In the genomic region with DNA sequence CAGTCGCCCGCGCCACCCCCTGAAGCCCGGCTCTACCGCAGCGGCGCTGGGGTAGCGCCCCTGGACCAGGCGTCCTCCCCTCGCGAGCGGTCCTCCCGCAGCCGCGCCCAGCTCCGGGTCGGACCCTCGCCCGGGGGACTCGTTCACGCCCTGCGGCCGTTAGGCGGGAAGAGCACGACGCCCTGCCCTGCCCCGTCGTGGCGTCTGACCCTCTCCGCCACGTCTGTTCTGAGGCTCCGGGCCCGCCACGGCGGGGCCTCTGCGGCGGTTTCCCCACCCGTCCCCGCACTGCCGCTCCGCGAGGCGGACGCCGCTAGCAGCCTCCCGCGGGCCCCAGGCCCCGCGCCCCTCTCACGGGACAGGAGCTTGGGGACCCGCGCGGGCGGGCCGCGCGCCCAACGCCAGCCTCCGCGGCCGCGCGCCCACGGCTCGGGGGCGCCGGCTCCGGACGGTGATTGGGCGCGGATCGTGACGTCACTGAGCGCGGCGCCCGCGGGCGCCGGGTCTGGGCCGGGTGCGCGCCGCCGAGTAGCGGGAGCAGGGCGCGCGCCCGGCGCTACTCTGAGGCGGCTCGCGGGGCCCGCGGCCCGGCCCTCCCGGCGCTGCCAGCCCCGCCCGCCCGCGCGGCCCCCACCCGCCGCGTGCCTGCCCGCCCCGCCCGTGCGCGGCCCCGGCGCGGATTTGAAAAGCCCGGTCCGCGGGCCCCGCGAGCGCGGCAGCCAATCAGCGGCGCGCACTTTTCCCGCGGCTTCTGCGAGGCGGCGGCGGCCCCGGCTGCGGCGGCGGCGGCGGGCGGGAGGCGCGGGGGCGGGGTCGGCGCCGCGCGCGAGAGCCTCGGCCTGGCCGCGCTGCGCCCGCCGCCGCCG, we compare ENCODE assay signal across 8 cellular contexts. TPM values are rescaled to one million over a fixed set of nuclear protein-coding genes. Genes with fewer than 3 reads are reported as not detected.
DNase-seq lines count a peak whose midpoint lies in the region; ATAC-seq and TF ChIP-seq lines count a peak whose summit lies in the region.

NSD2 (plus strand) TSS at position 816 of the 866 bp plus-strand sequence. CDS start 29,262 bp downstream, outside the sequence.

- H3K4me1 ChIP-seq in ectodermal cell (ENCODE audit: control insufficient read depth, insufficient read depth, low read length) (peaks cover 19% of the 10 kb centered on the region), lung (ENCODE audit: control insufficient read depth in 2 of 2, insufficient read depth in 2 of 2, low read length in 2 of 2) (peaks cover 1 to 2% of the 10 kb centered on the region in 2 donors)

- POLR2A ChIA-PET in activated CD8-positive, alpha-beta T cell treated with anti-CD3 and anti-CD28 coated beads for 36 hours (lab: Charles Lee) = interaction anchor here (0.9 to 3.7 kb wide), 12 partner anchors 11 to 171 kb away, joined by 3 to 49 read pairs (median 5); partner anchors contain the start of genes LETM1, TACC3 and TMEM129

- peak within 1 kb of the TSS; percentile 99 for H3K4me3 Mint-ChIP-seq in activated CD8-positive, alpha-beta T cell treated with anti-CD3 and anti-CD28 coated beads for 36 hours

- WGBS in ectodermal cell, 2 experiments = 0% methylated on average over 155 of the region's 155 CpGs
- 0 to 1% methylated on average over 94 to 155 of the region's 155 CpGs for WGBS in lung, 2 donors

- peak within 1 kb of the TSS; percentile 99 for H3K27ac Mint-ChIP-seq in activated CD8-positive, alpha-beta T cell treated with anti-CD3 and anti-CD28 coated beads for 36 hours

- H3K27me3 ChIP-seq in ectodermal cell (ENCODE audit: control insufficient read depth, insufficient read depth, low read length, poor library complexity, severe bottlenecking) (peaks cover 35% of the 10 kb centered on the region), lung (ENCODE audit: control insufficient read depth, insufficient read depth) (no peaks in the 10 kb centered on the region)

- no peaks in the 10 kb centered on the region for H3K9me3 Mint-ChIP-seq in activated CD8-positive, alpha-beta T cell treated with anti-CD3 and anti-CD28 coated beads for 36 hours

- intact Hi-C loops in activated CD8-positive, alpha-beta T cell treated with anti-CD3 and anti-CD28 coated beads for 36 hours (cut with micrococcal nuclease) = no loop called here

- ATAC-seq in GM19438 (IDR thresholded peaks at IDR 0.05; ENCODE audit: low read depth, unreplicated experiment) = peak; percentile 43
- peak; percentile 54 for ATAC-seq in HG03565 (IDR thresholded peaks at IDR 0.05; ENCODE audit: unreplicated experiment)
- peak; percentile 71 for ATAC-seq in activated CD8-positive, alpha-beta T cell treated with anti-CD3 and anti-CD28 coated beads for 36 hours
- peak; percentile 85 for ATAC-seq in lung (ENCODE audit: insufficient read depth, low FRiP score)

- H3K4me1 Mint-ChIP-seq in activated CD8-positive, alpha-beta T cell treated with anti-CD3 and anti-CD28 coated beads for 36 hours (ENCODE audit: low read depth) = peaks cover 35% of the 10 kb centered on the region

- CTCF ChIA-PET in activated CD8-positive, alpha-beta T cell treated with anti-CD3 and anti-CD28 coated beads for 36 hours (lab: Charles Lee) = interaction anchor here (1.7 kb wide), 2 partner anchors 14 to 29 kb away, joined by 5 to 9 read pairs; partner anchors contain the start of gene LETM1

- H3K36me3 ChIP-seq in ectodermal cell (ENCODE audit: control insufficient read depth, insufficient read depth, low read length) (no peaks in the 10 kb centered on the region), lung (ENCODE audit: control insufficient read depth in 2 of 2, insufficient read depth in 2 of 2, low read length in 2 of 2) (no peaks in the 10 kb centered on the region)

- H3K4me3 ChIP-seq in ectodermal cell (ENCODE audit: insufficient read depth, low read depth, low read length) (peak within 1 kb of the TSS; percentile 96), lung (peak within 1 kb of the TSS; percentile 88)

- peak; percentile 96 for DNase-seq in CD1c-positive myeloid dendritic cell (ENCODE audit: extremely low spot score)
- peak; percentile 46 for DNase-seq in NCI-H82 treated with DMSO at 0.1 percent for 48 hours (lab: John Stamatoyannopoulos, UW; ENCODE audit: unreplicated experiment)
- DNase-seq in activated CD8-positive, alpha-beta T cell treated with anti-CD3 and anti-CD28 coated beads for 36 hours = peak; percentile 90
- peak; percentile 87 for DNase-seq in lung (ENCODE audit: low spot score)
- peak; percentile 74 to 89 (median 85) for DNase-seq in stimulated activated CD4-positive, alpha-beta T cell treated with anti-CD3 and anti-CD28 coated beads, TNF-alpha, amount 100 ng/mL, for 24 hours (ENCODE audit: low read depth in 3 of 3)

- TF ChIP-seq CTCF in activated CD8-positive, alpha-beta T cell treated with anti-CD3 and anti-CD28 coated beads for 36 hours (IDR thresholded peaks at IDR 0.05) = no peak
- TF ChIP-seq CTCF in lung (IDR thresholded peaks at IDR 0.05; ENCODE audit: control extremely low read depth, extremely low read depth) = no peak

- peaks cover 22% of the 10 kb centered on the region for H3K36me3 Mint-ChIP-seq in activated CD8-positive, alpha-beta T cell treated with anti-CD3 and anti-CD28 coated beads for 36 hours (ENCODE audit: low read depth)

- H3K9me3 ChIP-seq in ectodermal cell (ENCODE audit: control insufficient read depth, low read length) = no peaks in the 10 kb centered on the region
- H3K9me3 ChIP-seq in lung (ENCODE audit: control insufficient read depth in 2 of 2, insufficient read depth in 1 of 2, low read length in 1 of 2) = no peaks in the 10 kb centered on the region

- H3K27ac ChIP-seq in ectodermal cell (ENCODE audit: insufficient read depth, low read depth, low read length, poor library complexity, severe bottlenecking) (peak within 1 kb of the TSS; percentile 92), lung (ENCODE audit: low read depth in 1 of 2, low read length in 1 of 2) (peak within 1 kb of the TSS; percentile 92 to 100)

- H3K27me3 Mint-ChIP-seq in activated CD8-positive, alpha-beta T cell treated with anti-CD3 and anti-CD28 coated beads for 36 hours = no peaks in the 10 kb centered on the region

RNA-seq across cellular contexts. Expression of gene NSD2, which starts in this region (rescaled TPM):
- total RNA-seq in activated CD8-positive, alpha-beta T cell treated with anti-CD3 and anti-CD28 coated beads for 36 hours = 100 to 1,000 TPM; 219 TPM
- 218 TPM for polyA plus RNA-seq in ectodermal cell (2013, experiment 1 of 4)
- 229 TPM for polyA plus RNA-seq in ectodermal cell (2013, experiment 2 of 4)
- polyA plus RNA-seq in ectodermal cell (2013, experiment 3 of 4) = 133 TPM
- polyA plus RNA-seq in ectodermal cell (2013, experiment 4 of 4) = 142 TPM
- total RNA-seq in lung = 10 to 100 TPM; 41.7 to 66.2 TPM
- polyA plus RNA-seq in lung = 10 to 100 TPM; 12.7 to 14.8 TPM

Comparison
In these comparisons a context has a peak if more than half of its experiments do, and no peak if none do; other contexts are left out.
1. Peak in every context shown above with its lines: DNase-seq, ATAC-seq, H3K4me3 ChIP-seq and H3K27ac ChIP-seq.
2. DNase-seq: peak in every context shown above with its lines; median percentile 96 in CD1c-positive myeloid dendritic cell; 90 in activated CD8-positive, alpha-beta T cell treated with anti-CD3 and anti-CD28 coated beads for 36 hours; 87 in lung; 85 in stimulated activated CD4-positive, alpha-beta T cell treated with anti-CD3 and anti-CD28 coated beads, TNF-alpha, amount 100 ng/mL, for 24 hours; 46 in NCI-H82 treated with DMSO at 0.1 percent for 48 hours.